19 cellular contexts compared by ENCODE assay signal in the genomic region with DNA sequence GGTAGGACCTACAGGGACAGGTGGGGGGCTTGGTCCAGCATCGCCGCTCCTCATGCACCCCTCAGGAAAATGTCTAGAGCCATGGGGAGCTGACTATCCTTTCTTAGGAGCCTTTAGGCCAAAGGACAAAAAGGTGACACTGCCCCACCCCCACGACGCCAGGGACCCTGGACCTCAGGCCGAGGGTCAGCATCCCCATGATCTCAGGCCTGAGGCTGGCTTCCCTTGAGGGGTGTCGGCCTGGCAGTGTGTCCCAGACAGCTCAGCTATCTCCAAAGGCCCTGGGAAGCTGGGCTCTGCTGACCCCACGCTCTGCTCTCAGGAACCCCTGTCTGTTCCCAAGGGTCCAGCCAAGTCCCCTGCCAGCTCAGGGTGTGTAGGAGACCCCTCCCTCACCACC. TPM values are rescaled to one million over a fixed set of nuclear protein-coding genes. Genes with fewer than 3 reads are reported as not detected.
"Had no signal": no experiment of that assay in that cellular context is flagged by ENCODE, and none has a peak within 500 bp of the region (broad histone marks: within the 10 kb centered on the region; RNA-seq: fewer than 3 reads in every experiment).

No MANE protein-coding gene starts in this region.

- H3K79me2 ChIP-seq: hepatocyte had no signal

- H3K4me3 ChIP-seq: hepatocyte, testis had no signal

- ATAC-seq: esophagus mucosa, sciatic nerve had no signal

- DNase-seq: activated naive CD4-positive, alpha-beta T cell; mesendoderm; stimulated activated CD4-positive, alpha-beta T cell treated with anti-CD3 and anti-CD28 coated beads, Interleukin-1b, Interleukin-23, amount 100 ng/mL, for 48 hours; T-helper 9 cell; testis had no signal

- H3K27ac ChIP-seq: hepatocyte, testis had no signal

- H3K4me3 Mint-ChIP-seq: stimulated activated naive CD8-positive, alpha-beta T cell treated with anti-CD3 and anti-CD28 coated beads, Interleukin-15, amount 100 ng/mL, for 72 hours had no signal

- H3K36me3 Mint-ChIP-seq: T-cell had no signal

- FAIRE-seq: colon, endometrium, kidney had no signal

- H3K9me3 ChIP-seq: testis had no signal

- H3K9me3 Mint-ChIP-seq: stimulated activated naive CD8-positive, alpha-beta T cell treated with anti-CD3 and anti-CD28 coated beads, Interleukin-15, amount 100 ng/mL, for 72 hours; T-cell had no signal

- H3K27me3 ChIP-seq: testis had no signal

- H2AFZ ChIP-seq: hepatocyte had no signal

- H3K4me1 ChIP-seq: testis had no signal

RNA-seq across cellular contexts. Expression of gene MRGPRG, which starts 16.3 kb away (rescaled TPM):
- total RNA-seq: activated CD8-positive, alpha-beta memory T cell treated with anti-CD3 and anti-CD28 coated beads for 36 hours; esophagus mucosa; hepatocyte; kidney; liver; osteocyte; sciatic nerve; T-cell; ureter had no signal
- polyA plus RNA-seq: adipose tissue, hepatocyte, liver, neural cell had no signal

RNA-seq across cellular contexts. Expression of gene MRGPRE, which starts 29.9 kb away (rescaled TPM):
- total RNA-seq: activated CD8-positive, alpha-beta memory T cell treated with anti-CD3 and anti-CD28 coated beads for 36 hours; esophagus mucosa; hepatocyte; osteocyte; sciatic nerve; T-cell had no signal
- polyA plus RNA-seq: hepatocyte, liver had no signal
